In the genomic region with DNA sequence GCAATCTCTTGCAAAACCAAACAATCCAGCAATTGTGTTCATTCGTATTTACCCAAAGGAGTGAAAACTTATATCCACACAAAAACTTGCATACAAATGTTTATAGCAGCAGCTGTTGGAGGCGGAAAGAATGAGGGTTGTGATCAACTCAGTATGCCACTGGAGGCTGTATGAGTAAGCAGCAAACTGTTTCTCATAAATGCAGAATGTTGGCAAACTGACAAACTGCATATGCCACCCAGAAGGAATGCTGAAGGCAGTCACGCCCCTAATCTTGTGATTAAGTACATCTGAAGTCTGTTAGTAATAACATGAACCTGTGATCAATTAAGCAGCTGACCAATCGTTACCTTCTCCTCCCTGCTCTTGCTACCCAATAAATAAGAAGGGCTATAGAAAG, we compare ENCODE assay signal across 12 cellular contexts.
DNase-seq lines count a peak whose midpoint lies in the region; ATAC-seq and TF ChIP-seq lines count a peak whose summit lies in the region.
"Had no signal": no experiment of that assay in that cellular context is flagged by ENCODE, and none has a peak within 500 bp of the region (broad histone marks: within the 10 kb centered on the region; RNA-seq: fewer than 3 reads in every experiment).

No MANE protein-coding gene starts in this region.

- ATAC-seq in activated naive CD8-positive, alpha-beta T cell treated with anti-CD3 and anti-CD28 coated beads, Interleukin-2, amount 50 U/mL, for 24 hours, result no peak
- no peak for ATAC-seq in HG03439 (IDR thresholded peaks at IDR 0.05; ENCODE audit: unreplicated experiment)

- H3K4me1 Mint-ChIP-seq in activated naive CD8-positive, alpha-beta T cell treated with anti-CD3 and anti-CD28 coated beads, Interleukin-2, amount 50 U/mL, for 24 hours, result peaks cover 30% of the 10 kb centered on the region
- H3K4me1 Mint-ChIP-seq: neural crest cell had no signal

- no peaks in the 10 kb centered on the region for H3K4me1 ChIP-seq in prostate gland (replicated peaks)
- H3K4me1 ChIP-seq: vagina had no signal

- H3K4me3 Mint-ChIP-seq in activated naive CD8-positive, alpha-beta T cell treated with anti-CD3 and anti-CD28 coated beads, Interleukin-2, amount 50 U/mL, for 24 hours, result no peak overlapping the region
- H3K4me3 Mint-ChIP-seq: neural crest cell had no signal

- no peak for TF ChIP-seq CTCF in prostate gland (IDR thresholded peaks at IDR 0.05)

- no peaks in the 10 kb centered on the region for H3K27me3 ChIP-seq in prostate gland (replicated peaks; ENCODE audit: insufficient read depth)
- H3K27me3 ChIP-seq: vagina had no signal

- no peak overlapping the region for H3K27ac ChIP-seq in prostate gland

- no peaks in the 10 kb centered on the region for H3K27me3 Mint-ChIP-seq in activated naive CD8-positive, alpha-beta T cell treated with anti-CD3 and anti-CD28 coated beads, Interleukin-2, amount 50 U/mL, for 24 hours

- H3K36me3 Mint-ChIP-seq in activated naive CD8-positive, alpha-beta T cell treated with anti-CD3 and anti-CD28 coated beads, Interleukin-2, amount 50 U/mL, for 24 hours (ENCODE audit: low read depth), result no peaks in the 10 kb centered on the region

- intact Hi-C loops in prostate gland (cut with DNase I), result no loop called here

- WGBS in prostate gland, result 43% methylated on average over 4 of the region's 4 CpGs

- peaks cover 3% of the 10 kb centered on the region for H3K9me3 Mint-ChIP-seq in activated naive CD8-positive, alpha-beta T cell treated with anti-CD3 and anti-CD28 coated beads, Interleukin-2, amount 50 U/mL, for 24 hours
- H3K9me3 Mint-ChIP-seq: neural crest cell had no signal

- no peaks in the 10 kb centered on the region for H3K36me3 ChIP-seq in prostate gland
- H3K36me3 ChIP-seq: vagina had no signal

- DNase-seq in EH (ENCODE audit: low read depth), result peak; percentile 96
- peak; percentile 79 for DNase-seq in NCI-H460 (ENCODE audit: extremely low read depth, low read depth)
- DNase-seq in dedifferentiated amniotic fluid mesenchymal stem cell (ENCODE audit: extremely low spot score), result peak; percentile 95
- DNase-seq in prostate gland (ENCODE audit: low spot score), result peak; percentile 8
- no peak for DNase-seq in activated naive CD8-positive, alpha-beta T cell treated with anti-CD3 and anti-CD28 coated beads, Interleukin-2, amount 50 U/mL, for 24 hours
- DNase-seq in activated CD8-positive, alpha-beta memory T cell treated with anti-CD3 and anti-CD28 coated beads, Interleukin-2, amount 50 U/mL, for 48 hours, result no peak
- DNase-seq in activated T-cell treated with anti-CD3 and anti-CD28 coated beads, Interleukin-2, amount 50 U/mL, for 48 hours, result no peak
- DNase-seq: GDM1, NCI-H2107 had no signal

- no peak overlapping the region for H3K4me3 ChIP-seq in prostate gland
- H3K4me3 ChIP-seq: vagina had no signal

- no peak for TF ChIP-seq POLR2A in prostate gland (IDR thresholded peaks at IDR 0.05)

- no peaks in the 10 kb centered on the region for H3K9me3 ChIP-seq in prostate gland
- H3K9me3 ChIP-seq: vagina had no signal

- no peak overlapping the region for H3K27ac Mint-ChIP-seq in activated naive CD8-positive, alpha-beta T cell treated with anti-CD3 and anti-CD28 coated beads, Interleukin-2, amount 50 U/mL, for 24 hours

Comparison
In these comparisons a context has a peak if more than half of its experiments do, and no peak if none do; other contexts are left out.
1. DNase-seq: peak in EH (single experiment), NCI-H460 (single experiment), dedifferentiated amniotic fluid mesenchymal stem cell (single experiment) and prostate gland (single experiment); none in activated naive CD8-positive, alpha-beta T cell treated with anti-CD3 and anti-CD28 coated beads, Interleukin-2, amount 50 U/mL, for 24 hours (single experiment), activated CD8-positive, alpha-beta memory T cell treated with anti-CD3 and anti-CD28 coated beads, Interleukin-2, amount 50 U/mL, for 48 hours (single experiment) and activated T-cell treated with anti-CD3 and anti-CD28 coated beads, Interleukin-2, amount 50 U/mL, for 48 hours (0 of 2).